ENCODE assay signal across 1 cellular context in genomic region chr17:7058831-7059447, GRCh38.
TF ChIP-seq lines count a peak whose summit lies in the region.

No MANE protein-coding gene starts in this region.

TF ChIP-seq in HCT116, 20 proteins besides CTCF, POLR2A, EP300 and RAD21:
- TF ChIP-seq SRF (IDR thresholded peaks at IDR 0.05; ENCODE audit: low read depth), result no peak
- no peak for TF ChIP-seq EZH2 (IDR thresholded peaks at IDR 0.05)
- TF ChIP-seq ZFX (IDR thresholded peaks at IDR 0.05), result no peak
- no peak for TF ChIP-seq ELF1 (IDR thresholded peaks at IDR 0.05; ENCODE audit: borderline replicate concordance, low read depth)
- no peak for TF ChIP-seq SP1 (IDR thresholded peaks at IDR 0.05; ENCODE audit: low read depth)
- no peak for TF ChIP-seq CEBPB (IDR thresholded peaks at IDR 0.05; ENCODE audit: low read depth)
- no peak for TF ChIP-seq POLR2AphosphoS5 (IDR thresholded peaks at IDR 0.05; ENCODE audit: low read depth, low read length)
- no peak for TF ChIP-seq EGR1 (IDR thresholded peaks at IDR 0.05; ENCODE audit: low read depth)
- TF ChIP-seq EZH2phosphoT487 (IDR thresholded peaks at IDR 0.05; ENCODE audit: borderline replicate concordance), result no peak
- TF ChIP-seq REST (IDR thresholded peaks at IDR 0.05; ENCODE audit: low read depth), result no peak
- TF ChIP-seq TCF7L2 (IDR thresholded peaks at IDR 0.05; ENCODE audit: borderline replicate concordance, extremely low read depth, insufficient read depth, insufficient read length), result no peak
- no peak for TF ChIP-seq YY1 (IDR thresholded peaks at IDR 0.05; ENCODE audit: extremely low read depth, insufficient replicate concordance, low read depth, low read length)
- TF ChIP-seq JUND (IDR thresholded peaks at IDR 0.05), result no peak
- no peak for TF ChIP-seq SIN3A (IDR thresholded peaks at IDR 0.05; ENCODE audit: low read depth)
- no peak for TF ChIP-seq ZBTB33 (IDR thresholded peaks at IDR 0.05; ENCODE audit: extremely low read depth, insufficient replicate concordance, low read length)
- no peak for TF ChIP-seq FOSL1 (IDR thresholded peaks at IDR 0.05; ENCODE audit: low read depth)
